In genomic region chr6:130944486-130944885, GRCh38 we compare ENCODE assay signal across 21 cellular contexts.
DNase-seq lines count a peak whose midpoint lies in the region; FAIRE-seq and TF ChIP-seq lines count a peak whose summit lies in the region.
"Had no signal": no experiment of that assay in that cellular context is flagged by ENCODE, and none has a peak within 500 bp of the region (broad histone marks: within the 10 kb centered on the region; RNA-seq: fewer than 3 reads in every experiment).

No MANE protein-coding gene starts in this region.

- H4K91ac ChIP-seq in H9 (ENCODE audit: insufficient read length, low read depth, low read length) = no peak overlapping the region
- H4K91ac ChIP-seq in neuronal stem cell (ENCODE audit: low read depth, low read length, poor library complexity) = no peak overlapping the region

- H2BK15ac ChIP-seq in H9 (ENCODE audit: low read depth, low read length) (no peak overlapping the region), neuronal stem cell (ENCODE audit: low read length) (no peak overlapping the region)

- H3K4me3 Mint-ChIP-seq in H9 (no peak overlapping the region), astrocyte (ENCODE audit: unreplicated experiment) (no peak overlapping the region)
- H3K4me3 Mint-ChIP-seq: activated naive CD8-positive, alpha-beta T cell treated with anti-CD3 and anti-CD28 coated beads, Interleukin-2, amount 10 ng/mL, durations not matched to agents 7 days and 5 days had no signal

- peaks cover 17 to 21% of the 10 kb centered on the region in 2 experiments for H3K4me1 Mint-ChIP-seq in H9
- H3K4me1 Mint-ChIP-seq in astrocyte (ENCODE audit: low read depth, unreplicated experiment) = peaks cover 36% of the 10 kb centered on the region
- H3K4me1 Mint-ChIP-seq: activated naive CD8-positive, alpha-beta T cell treated with anti-CD3 and anti-CD28 coated beads, Interleukin-2, amount 10 ng/mL, durations not matched to agents 7 days and 5 days had no signal

- no peak overlapping the region for H2BK20ac ChIP-seq in H9 (ENCODE audit: low read depth, low read length, poor library complexity, severe bottlenecking)

- H4K5ac ChIP-seq in H9 (ENCODE audit: insufficient read length, low read depth, low read length) = no peak overlapping the region

- H4K8ac ChIP-seq in H9 (replicated peaks; ENCODE audit: insufficient read length, low read depth, low read length) = no peak overlapping the region
- H4K8ac ChIP-seq in neuronal stem cell (ENCODE audit: low read depth, low read length) = no peak overlapping the region

- H3K9me3 Mint-ChIP-seq in H9 (no peaks in the 10 kb centered on the region), astrocyte (ENCODE audit: unreplicated experiment) (no peaks in the 10 kb centered on the region)
- H3K9me3 Mint-ChIP-seq: activated naive CD8-positive, alpha-beta T cell treated with anti-CD3 and anti-CD28 coated beads, Interleukin-2, amount 10 ng/mL, durations not matched to agents 7 days and 5 days had no signal

- H3K79me2 ChIP-seq in H9 (ENCODE audit: insufficient read depth, low read length) (no peaks in the 10 kb centered on the region), astrocyte (ENCODE audit: insufficient read depth, low read length) (peaks cover 3% of the 10 kb centered on the region), hepatocyte (peaks cover 5% of the 10 kb centered on the region)

- H2BK12ac ChIP-seq in H9 (ENCODE audit: insufficient read length, low read depth, low read length) = no peak overlapping the region
- no peak overlapping the region for H2BK12ac ChIP-seq in neuronal stem cell (ENCODE audit: low read length)

- H3K14ac ChIP-seq in H9 (ENCODE audit: insufficient read depth, low read length) = no peak overlapping the region
- H3K14ac ChIP-seq in neuronal stem cell (ENCODE audit: low read length) = no peak overlapping the region

- H4K20me1 ChIP-seq in H9 (ENCODE audit: control insufficient read depth, insufficient read depth, insufficient read length) (no peaks in the 10 kb centered on the region), astrocyte (ENCODE audit: insufficient read depth, low read length) (no peaks in the 10 kb centered on the region), hepatocyte (ENCODE audit: insufficient read depth, poor library complexity, severe bottlenecking) (no peaks in the 10 kb centered on the region)
- H4K20me1 ChIP-seq: BLaER1 had no signal

- H3K27ac ChIP-seq in H9 (ENCODE audit: insufficient read length, low read depth, low read length) = no peak overlapping the region
- no peak overlapping the region for H3K27ac ChIP-seq in astrocyte (ENCODE audit: low read depth, low read length)
- H3K27ac ChIP-seq in hepatocyte = peak overlapping the region; percentile 21
- peak overlapping the region; percentile 58 for H3K27ac ChIP-seq in neuronal stem cell (replicated peaks; ENCODE audit: low read length)
- H3K27ac ChIP-seq: BLaER1, epithelial cell of prostate, pancreas, SK-N-MC had no signal

- H3K9me3 ChIP-seq in H9 (ENCODE audit: control insufficient read depth, low read depth, low read length) = no peaks in the 10 kb centered on the region
- H3K9me3 ChIP-seq in astrocyte (ENCODE audit: insufficient read depth, low read depth, low read length) = no peaks in the 10 kb centered on the region
- H3K9me3 ChIP-seq in hepatocyte (ENCODE audit: low read depth) = no peaks in the 10 kb centered on the region
- H3K9me3 ChIP-seq in neuronal stem cell (replicated peaks in 1 of 2; ENCODE audit: control insufficient read depth in 2 of 2, insufficient read depth in 1 of 2, low read depth in 1 of 2, low read length in 2 of 2) = no peaks in the 10 kb centered on the region
- H3K9me3 ChIP-seq: BLaER1, pancreas had no signal

- H3K9ac ChIP-seq in H9 (ENCODE audit: extremely low read depth, insufficient read length, low read length) (no peak overlapping the region), astrocyte (ENCODE audit: low read length) (no peak overlapping the region), neuronal stem cell (ENCODE audit: low read depth, low read length, poor library complexity) (no peak overlapping the region)
- H3K9ac ChIP-seq: BLaER1 had no signal

- no peaks in the 10 kb centered on the region for H3K27me3 Mint-ChIP-seq in H9 (ENCODE audit: low read depth)
- H3K27me3 Mint-ChIP-seq in astrocyte (ENCODE audit: low read depth, unreplicated experiment) = no peaks in the 10 kb centered on the region
- H3K27me3 Mint-ChIP-seq: activated naive CD8-positive, alpha-beta T cell treated with anti-CD3 and anti-CD28 coated beads, Interleukin-2, amount 10 ng/mL, durations not matched to agents 7 days and 5 days had no signal

- H3K36me3 ChIP-seq in astrocyte (ENCODE audit: insufficient read depth, low read length) (no peaks in the 10 kb centered on the region), hepatocyte (replicated peaks; ENCODE audit: insufficient read depth, low read depth) (no peaks in the 10 kb centered on the region), neuronal stem cell (replicated peaks in 1 of 2; ENCODE audit: control insufficient read depth in 2 of 2, insufficient read depth in 2 of 2, low read length in 2 of 2) (no peaks in the 10 kb centered on the region)
- H3K36me3 ChIP-seq: brain microvascular endothelial cell, pancreas had no signal

- H2BK120ac ChIP-seq in H9 (ENCODE audit: low read depth, low read length, poor library complexity, severe bottlenecking) (no peak overlapping the region), neuronal stem cell (ENCODE audit: low read depth, low read length) (no peak overlapping the region)

- H3K4me2 ChIP-seq in H9 (ENCODE audit: insufficient read depth, insufficient read length, low read length) (no peak overlapping the region), astrocyte (ENCODE audit: low read length) (no peak overlapping the region), hepatocyte (no peak overlapping the region), neuronal stem cell (ENCODE audit: insufficient read depth, low read length, poor library complexity, severe bottlenecking) (no peak overlapping the region)
- H3K4me2 ChIP-seq: BLaER1 had no signal

- no peak for FAIRE-seq in astrocyte (lab: Jason Lieb, UNC)
- FAIRE-seq: frontal cortex, GM18507, H1, pancreas had no signal

- H3K18ac ChIP-seq in H9 (ENCODE audit: insufficient read length, low read depth, low read length) (no peak overlapping the region), neuronal stem cell (ENCODE audit: low read length) (no peak overlapping the region)

- peak overlapping the region; percentile 17 to 88 (median 78); a peak in 4 of 7 replicates for H3K27ac Mint-ChIP-seq in H9
- H3K27ac Mint-ChIP-seq in astrocyte (ENCODE audit: unreplicated experiment) = peak overlapping the region; percentile 35
- H3K27ac Mint-ChIP-seq: activated naive CD8-positive, alpha-beta T cell treated with anti-CD3 and anti-CD28 coated beads, Interleukin-2, amount 10 ng/mL, durations not matched to agents 7 days and 5 days had no signal

- H2AK5ac ChIP-seq in H9 (ENCODE audit: insufficient read length, low read length) (no peak overlapping the region), neuronal stem cell (ENCODE audit: low read depth, low read length) (no peak overlapping the region)

- H3K23ac ChIP-seq in H9 (ENCODE audit: insufficient read length, low read depth, low read length) (no peak overlapping the region), neuronal stem cell (ENCODE audit: low read depth, low read length, poor library complexity) (no peak overlapping the region)

- TF ChIP-seq CTCF in H9 (conservative IDR thresholded peaks at IDR 0.05) = no peak
- no peak for TF ChIP-seq CTCF in astrocyte (IDR thresholded peaks at IDR 0.05; ENCODE audit: insufficient read depth, low read depth, low read length)
- no peak for TF ChIP-seq CTCF in hepatocyte (IDR thresholded peaks at IDR 0.05; ENCODE audit: poor library complexity)

- no peak overlapping the region for H3K4me3 ChIP-seq in astrocyte (ENCODE audit: insufficient read depth, low read depth, low read length)
- H3K4me3 ChIP-seq in hepatocyte = no peak overlapping the region
- H3K4me3 ChIP-seq in neuronal stem cell (ENCODE audit: low read length in 2 of 2) = no peak overlapping the region
- H3K4me3 ChIP-seq: BLaER1, pancreas, SK-N-MC had no signal

- no peaks in the 10 kb centered on the region for H3K23me2 ChIP-seq in H9 (ENCODE audit: insufficient read length, low read depth, low read length, poor library complexity, severe bottlenecking)

- H3K36me3 Mint-ChIP-seq in H9 (ENCODE audit: insufficient read depth in 1 of 3, low read depth in 3 of 3) (peaks cover 0 to 5% (median 3%) of the 10 kb centered on the region in 3 experiments; a peak in 3 of 7 replicates), astrocyte (ENCODE audit: low read depth, unreplicated experiment) (no peaks in the 10 kb centered on the region)
- H3K36me3 Mint-ChIP-seq: activated naive CD8-positive, alpha-beta T cell treated with anti-CD3 and anti-CD28 coated beads, Interleukin-2, amount 10 ng/mL, durations not matched to agents 7 days and 5 days had no signal

- H3K4ac ChIP-seq in H9 (ENCODE audit: low read depth, low read length) = no peak overlapping the region
- no peak overlapping the region for H3K4ac ChIP-seq in neuronal stem cell (ENCODE audit: low read length)

- H3K4me1 ChIP-seq in H9 (ENCODE audit: insufficient read depth, low read length) (peaks cover 6% of the 10 kb centered on the region; the same call in 1 of the 2 replicates), astrocyte (ENCODE audit: insufficient read depth, low read length) (peaks cover 9% of the 10 kb centered on the region), hepatocyte (ENCODE audit: insufficient read depth) (no peaks in the 10 kb centered on the region), neuronal stem cell (ENCODE audit: control insufficient read depth in 2 of 2, insufficient read depth in 1 of 2, low read depth in 1 of 2, low read length in 2 of 2) (peaks cover 11 to 21% of the 10 kb centered on the region in 2 donors)
- H3K4me1 ChIP-seq: BLaER1 had no signal

- H3K79me1 ChIP-seq in H9 (ENCODE audit: insufficient read depth, low read depth, low read length, poor library complexity, severe bottlenecking) = no peaks in the 10 kb centered on the region
- no peaks in the 10 kb centered on the region for H3K79me1 ChIP-seq in neuronal stem cell (ENCODE audit: low read depth, low read length)

- no peak overlapping the region for H3K56ac ChIP-seq in H9 (ENCODE audit: insufficient read length, low read depth, low read length)

- no peak overlapping the region for H2AFZ ChIP-seq in H9 (ENCODE audit: low read length)
- H2AFZ ChIP-seq in astrocyte (ENCODE audit: low read depth, low read length) = no peak overlapping the region
- H2AFZ ChIP-seq in hepatocyte = no peak overlapping the region
- no peak overlapping the region for H2AFZ ChIP-seq in neuronal stem cell (ENCODE audit: low read length)

- WGBS in H9 (ENCODE audit: extremely low coverage, insufficient read length, low lambda C conversion rate) = no CpG with 5 or more reads among the region's 2 CpGs
- 66% methylated on average over 2 of the region's 2 CpGs for WGBS in hepatocyte (ENCODE audit: low lambda C conversion rate, missing lambda C conversion rate)
- WGBS in neuronal stem cell (ENCODE audit: extremely low coverage in 2 of 2, insufficient read length in 2 of 2, insufficient replicate concordance in 1 of 2), 2 donors = no CpG with 5 or more reads among the region's 2 CpGs

- H2BK5ac ChIP-seq in H9 (ENCODE audit: insufficient read length, low read length) (no peak overlapping the region), neuronal stem cell (ENCODE audit: low read length) (no peak overlapping the region)

- H3T11ph ChIP-seq in H9 (ENCODE audit: low read length) = no peak overlapping the region

- no peaks in the 10 kb centered on the region for H3K9me2 ChIP-seq in hepatocyte (replicated peaks; ENCODE audit: insufficient read depth)

- no peak for DNase-seq in H9
- DNase-seq in astrocyte (ENCODE audit: low read depth) = no peak
- DNase-seq in hepatocyte (ENCODE audit: low spot score) = no peak
- DNase-seq in neuronal stem cell (ENCODE audit: low spot score) = no peak
- no peak for DNase-seq in HT-29 (ENCODE audit: low spot score)
- DNase-seq in SHP77 treated with DMSO at 0.1 percent for 48 hours (lab: John Stamatoyannopoulos, UW) = no peak
- DNase-seq in activated naive CD4-positive, alpha-beta T cell treated with anti-CD3 and anti-CD28 coated beads, Interleukin-2, amount 50 U/mL, for 16 hours = no peak
- no peak for DNase-seq in activated CD8-positive, alpha-beta memory T cell treated with anti-CD3 and anti-CD28 coated beads for 24 hours
- DNase-seq: activated CD4-positive, CD25-positive, alpha-beta regulatory T cell treated with anti-CD3 and anti-CD28 coated beads, Interleukin-2, amount 50 U/mL, for 72 hours; activated naive CD8-positive, alpha-beta T cell treated with anti-CD3 and anti-CD28 coated beads, Interleukin-2, amount 10 ng/mL, durations not matched to agents 7 days and 5 days; brain microvascular endothelial cell; Calu3; dermis blood vessel endothelial cell; NCI-H2171; pancreas had no signal

- no peaks in the 10 kb centered on the region for H3K27me3 ChIP-seq in H9 (ENCODE audit: insufficient read depth, low read length)
- H3K27me3 ChIP-seq in astrocyte (ENCODE audit: insufficient read depth, low read length) = no peaks in the 10 kb centered on the region
- no peaks in the 10 kb centered on the region for H3K27me3 ChIP-seq in hepatocyte
- no peaks in the 10 kb centered on the region for H3K27me3 ChIP-seq in neuronal stem cell (ENCODE audit: control insufficient read depth in 3 of 3, insufficient read depth in 3 of 3, low read depth in 1 of 3, low read length in 3 of 3)
- H3K27me3 ChIP-seq: BLaER1, brain microvascular endothelial cell, pancreas had no signal

Comparison
In these comparisons a context has a peak if more than half of its experiments do, and no peak if none do; other contexts are left out.
1. H3K27ac ChIP-seq: peak in hepatocyte (single experiment) and neuronal stem cell (single experiment); none in H9 (single experiment) and astrocyte (single experiment).